ENCODE assay signal across 8 cellular contexts in genomic region chr16:2008009-2008526, GRCh38. TPM values are rescaled to one million over a fixed set of nuclear protein-coding genes. Genes with fewer than 3 reads are reported as not detected.
A peak's percentile ranks its signal among the peaks of the same experiment; 100 is the strongest.
DNase-seq lines count a peak whose midpoint lies in the region; ATAC-seq and TF ChIP-seq lines count a peak whose summit lies in the region.

No MANE protein-coding gene starts in this region.

- H3K9me3 Mint-ChIP-seq in activated naive CD4-positive, alpha-beta T cell treated with anti-CD3 and anti-CD28 coated beads, Interleukin-2, amount 10 ng/mL, durations not matched to agents 7 days and 5 days = no peaks in the 10 kb centered on the region

- ATAC-seq in T-helper 17 cell = no peak
- no peak for ATAC-seq in gastrocnemius medialis
- ATAC-seq in HG02981 (IDR thresholded peaks at IDR 0.05; ENCODE audit: unreplicated experiment) = no peak

- H3K4me3 ChIP-seq in fibroblast of mammary gland (ENCODE audit: control insufficient read depth, low read depth, low read length) (peak overlapping the region; percentile 63), gastrocnemius medialis (peak overlapping the region in 3 of 4 donors; percentile 63 to 78 (median 76))

- H3K4me3 Mint-ChIP-seq in activated naive CD4-positive, alpha-beta T cell treated with anti-CD3 and anti-CD28 coated beads, Interleukin-2, amount 10 ng/mL, durations not matched to agents 7 days and 5 days = peak overlapping the region; percentile 86
- peak overlapping the region; percentile 88 for H3K4me3 Mint-ChIP-seq in T-helper 17 cell

- intact Hi-C loops in gastrocnemius medialis (cut with DNase I; ENCODE audit: low total_unique reads) = loop anchor here (5.0 to 10.0 kb wide), 2 partner anchors 259 to 527 kb away; partner anchors contain the start of genes CEMP1, PDPK1 and RNPS1

- H3K27ac Mint-ChIP-seq in activated naive CD4-positive, alpha-beta T cell treated with anti-CD3 and anti-CD28 coated beads, Interleukin-2, amount 10 ng/mL, durations not matched to agents 7 days and 5 days = peak overlapping the region; percentile 92
- peak overlapping the region; percentile 83 for H3K27ac Mint-ChIP-seq in T-helper 17 cell

- H3K36me3 ChIP-seq in gastrocnemius medialis = peaks cover 0 to 3% of the 10 kb centered on the region in 2 donors

- no peak for TF ChIP-seq CTCF in fibroblast of mammary gland (conservative IDR thresholded peaks at IDR 0.05; ENCODE audit: control insufficient read depth, insufficient read depth, low read depth, low read length)
- no peak for TF ChIP-seq CTCF in gastrocnemius medialis (IDR thresholded peaks at IDR 0.05 in 4 of 5, conservative IDR thresholded peaks at IDR 0.05 in 1 of 5)

- CTCF ChIA-PET in activated naive CD4-positive, alpha-beta T cell treated with anti-CD3 and anti-CD28 coated beads, Interleukin-2, amount 10 ng/mL, durations not matched to agents 7 days and 5 days (lab: Charles Lee) = interaction anchor here (2.0 kb wide), 1 partner anchor 132 kb away, joined by 8 read pairs; no protein-coding TSS in a partner anchor

- H3K27me3 ChIP-seq in gastrocnemius medialis = no peaks in the 10 kb centered on the region

- peak overlapping the region in 2 of 4 donors; percentile 76 to 99 for H3K27ac ChIP-seq in gastrocnemius medialis

- peak; percentile 52 for DNase-seq in activated naive CD4-positive, alpha-beta T cell treated with anti-CD3 and anti-CD28 coated beads, Interleukin-2, amount 10 ng/mL, durations not matched to agents 7 days and 5 days
- no peak for DNase-seq in activated naive CD4-positive, alpha-beta T cell treated with Interleukin-2 at 50 U/mL for 16 hours
- no peak for DNase-seq in T-helper 17 cell
- peak; percentile 89 for DNase-seq in fibroblast of mammary gland (ENCODE audit: low read depth)
- peak in 1 of 2 donors; percentile 45 for DNase-seq in gastrocnemius medialis
- no peak for DNase-seq in UCSD-AML1 (lab: John Stamatoyannopoulos, UW; ENCODE audit: unreplicated experiment)
- no peak for DNase-seq in NCI-H2227 treated with DMSO at 0.1 percent for 48 hours (lab: John Stamatoyannopoulos, UW)

- TF ChIP-seq POLR2A in gastrocnemius medialis (IDR thresholded peaks at IDR 0.05) = no peak

- peaks cover 52 to 64% of the 10 kb centered on the region in 2 donors for H3K4me1 ChIP-seq in gastrocnemius medialis

- H3K9me3 ChIP-seq in T-helper 17 cell (ENCODE audit: control insufficient read depth, low read length, poor library complexity, severe bottlenecking) (no peaks in the 10 kb centered on the region), gastrocnemius medialis (no peaks in the 10 kb centered on the region)

- peaks cover 51% of the 10 kb centered on the region for H3K4me1 Mint-ChIP-seq in activated naive CD4-positive, alpha-beta T cell treated with anti-CD3 and anti-CD28 coated beads, Interleukin-2, amount 10 ng/mL, durations not matched to agents 7 days and 5 days
- H3K4me1 Mint-ChIP-seq in T-helper 17 cell = peaks cover 25% of the 10 kb centered on the region

- H3K36me3 Mint-ChIP-seq in activated naive CD4-positive, alpha-beta T cell treated with anti-CD3 and anti-CD28 coated beads, Interleukin-2, amount 10 ng/mL, durations not matched to agents 7 days and 5 days = peaks cover 9% of the 10 kb centered on the region
- no peaks in the 10 kb centered on the region for H3K36me3 Mint-ChIP-seq in T-helper 17 cell (ENCODE audit: low read depth)

- in situ Hi-C loops in gastrocnemius medialis (cut with MboI; ENCODE audit: low sequenced_read_pairs in 4 of 4) = no loop called here

- H3K27me3 Mint-ChIP-seq in activated naive CD4-positive, alpha-beta T cell treated with anti-CD3 and anti-CD28 coated beads, Interleukin-2, amount 10 ng/mL, durations not matched to agents 7 days and 5 days = no peaks in the 10 kb centered on the region
- no peaks in the 10 kb centered on the region for H3K27me3 Mint-ChIP-seq in T-helper 17 cell

RNA-seq across cellular contexts. Expression of gene ZNF598, which starts 1.6 kb away (rescaled TPM):
- total RNA-seq in T-helper 17 cell (10 to 100 TPM; 45.2 to 46.7 TPM), gastrocnemius medialis (10 to 100 TPM; 57.0 to 92.2 (median 75.4) TPM)

RNA-seq across cellular contexts. Expression of gene NPW, which starts 11.5 kb away (rescaled TPM):
- 1 to 10 TPM in 1 of 2 donors, not detected in 1; 2.0 TPM for total RNA-seq in T-helper 17 cell
- total RNA-seq in gastrocnemius medialis = not detected

RNA-seq across cellular contexts. Expression of gene SYNGR3, which starts 18.3 kb away (rescaled TPM):
- 1 to 10 TPM; 7.3 to 8.1 TPM for total RNA-seq in T-helper 17 cell
- 1 to 10 TPM in 1 of 4 donors, not detected in 3; 2.3 TPM for total RNA-seq in gastrocnemius medialis

RNA-seq across cellular contexts. Expression of gene NHERF2, which starts 18.6 kb away (rescaled TPM):
- total RNA-seq in T-helper 17 cell (1 to 10 TPM; 2.2 to 3.9 TPM), gastrocnemius medialis (10 to 100 TPM; 51.6 to 86.9 (median 74.4) TPM)

RNA-seq across cellular contexts. Expression of gene GFER, which starts 24.1 kb away (rescaled TPM):
- total RNA-seq in T-helper 17 cell (10 to 100 TPM; 16.2 to 22.1 TPM), gastrocnemius medialis (10 to 100 TPM; 16.3 to 27.0 (median 20.1) TPM)

Comparison
In these comparisons a context has a peak if more than half of its experiments do, and no peak if none do; other contexts are left out.
1. DNase-seq: peak in activated naive CD4-positive, alpha-beta T cell treated with anti-CD3 and anti-CD28 coated beads, Interleukin-2, amount 10 ng/mL, durations not matched to agents 7 days and 5 days (single experiment) and fibroblast of mammary gland (single experiment); none in activated naive CD4-positive, alpha-beta T cell treated with Interleukin-2 at 50 U/mL for 16 hours (single experiment), T-helper 17 cell (0 of 3), UCSD-AML1 (single experiment) and NCI-H2227 treated with DMSO at 0.1 percent for 48 hours (single experiment).